Comparison of ENCODE assay signal across 14 cellular contexts in the genomic region with DNA sequence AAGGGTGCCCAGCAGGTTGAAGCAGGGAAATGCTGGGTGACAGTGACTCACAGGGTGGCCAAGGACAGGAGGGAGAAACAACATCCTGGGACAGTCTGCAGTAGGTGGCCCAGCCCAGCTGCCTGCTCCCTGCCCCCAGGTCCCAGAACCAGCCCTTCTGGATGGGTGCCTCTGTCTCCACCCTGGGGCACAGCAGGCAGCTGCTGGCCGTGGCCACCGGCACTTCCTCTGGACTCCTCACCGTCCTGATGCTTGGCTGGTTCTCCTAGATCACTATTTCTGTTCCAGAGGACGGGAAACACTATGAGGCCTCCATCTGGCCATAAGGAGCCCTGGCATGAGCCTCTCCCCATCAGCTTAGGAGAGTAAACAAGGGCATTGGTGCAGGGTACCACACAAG.
"Had no signal": no experiment of that assay in that cellular context is flagged by ENCODE, and none has a peak within 500 bp of the region (broad histone marks: within the 10 kb centered on the region; RNA-seq: fewer than 3 reads in every experiment).

No MANE protein-coding gene starts in this region.

- H3K36me3 ChIP-seq: esophagus squamous epithelium, left ventricle myocardium inferior had no signal

- H3K4me1 ChIP-seq: left ventricle myocardium inferior had no signal

- H3K4me3 ChIP-seq: dorsolateral prefrontal cortex, esophagus squamous epithelium, hepatocyte, left ventricle myocardium inferior, smooth muscle cell had no signal

- ATAC-seq: activated T-helper 17 cell treated with anti-CD3 and anti-CD28 coated beads, Interleukin-2, amount 50 U/mL, for 72 hours; natural killer cell; right cardiac atrium had no signal

- H3K27me3 ChIP-seq: esophagus squamous epithelium, hepatocyte had no signal

- H3K27ac ChIP-seq: dorsolateral prefrontal cortex, hepatocyte, left ventricle myocardium inferior had no signal

- DNase-seq: activated CD4-positive, alpha-beta T cell treated with anti-CD3 and anti-CD28 coated beads, Interleukin-2, amount 50 U/mL, for 4 hours; esophagus squamous epithelium; kidney; left ventricle myocardium inferior; mesenchymal stem cell; natural killer cell; right cardiac atrium; T-cell; T-helper 9 cell had no signal

- FAIRE-seq: astrocyte, kidney had no signal

- H3K9me3 ChIP-seq: esophagus squamous epithelium, left ventricle myocardium inferior had no signal
